In genomic region chr10:114255227-114255626, GRCh38 we compare ENCODE assay signal across 25 cellular contexts. TPM values are rescaled to one million over a fixed set of nuclear protein-coding genes. Genes with fewer than 3 reads are reported as not detected.
DNase-seq lines count a peak whose midpoint lies in the region; ATAC-seq and TF ChIP-seq lines count a peak whose summit lies in the region.
"Had no signal": no experiment of that assay in that cellular context is flagged by ENCODE, and none has a peak within 500 bp of the region (broad histone marks: within the 10 kb centered on the region; RNA-seq: fewer than 3 reads in every experiment).

No MANE protein-coding gene starts in this region.

- POLR2A ChIA-PET in HCT116 (lab: Charles Lee) = no interaction called here

- TF ChIP-seq RAD21 in HCT116 (IDR thresholded peaks at IDR 0.05; ENCODE audit: low read depth) = no peak

- no peaks in the 10 kb centered on the region for H3K79me2 ChIP-seq in HCT116 (ENCODE audit: insufficient read depth, low read length)

- H3K4me1 Mint-ChIP-seq in nephron progenitor cell = peaks cover 79% of the 10 kb centered on the region

- H3K4me1 ChIP-seq in BLaER1 = peaks cover 57% of the 10 kb centered on the region
- no peaks in the 10 kb centered on the region for H3K4me1 ChIP-seq in HCT116 (ENCODE audit: control insufficient read depth in 1 of 2, insufficient read depth in 2 of 2, low read length in 2 of 2)
- H3K4me1 ChIP-seq: A549, BE2C had no signal

- RAD21 ChIA-PET in HCT116 (lab: Charles Lee; ENCODE audit: low non-redundant PET in 1 of 2, low total read pairs in 2 of 2, uncharacterized antibody in 2 of 2, unreplicated experiment in 2 of 2) = no interaction called here

- no peaks in the 10 kb centered on the region for H3K27me3 ChIP-seq in BLaER1
- H3K27me3 ChIP-seq in HCT116 (ENCODE audit: insufficient read depth, low read length) = no peaks in the 10 kb centered on the region
- H3K27me3 ChIP-seq: BE2C had no signal

- peak overlapping the region; percentile 55 for H3K4me2 ChIP-seq in BLaER1
- H3K4me2 ChIP-seq in HCT116 (ENCODE audit: low read length) = no peak overlapping the region
- H3K4me2 ChIP-seq: A549 had no signal

- H3K36me3 Mint-ChIP-seq in nephron progenitor cell (ENCODE audit: low read depth) = peaks cover 26% of the 10 kb centered on the region
- H3K36me3 Mint-ChIP-seq: CD4-positive, CD25-positive, alpha-beta regulatory T cell; CD8-positive, alpha-beta T cell had no signal

- intact Hi-C loops in HCT116 (cut with micrococcal nuclease) = no loop called here

- H3K4me3 Mint-ChIP-seq in nephron progenitor cell = no peak overlapping the region
- H3K4me3 Mint-ChIP-seq: CD4-positive, CD25-positive, alpha-beta regulatory T cell; CD8-positive, alpha-beta T cell had no signal

- H3K9me3 Mint-ChIP-seq in nephron progenitor cell = peaks cover 6% of the 10 kb centered on the region
- H3K9me3 Mint-ChIP-seq: CD4-positive, CD25-positive, alpha-beta regulatory T cell; CD8-positive, alpha-beta T cell had no signal

- H3K27me3 Mint-ChIP-seq in nephron progenitor cell (ENCODE audit: low read depth, poor library complexity) = peaks cover 8% of the 10 kb centered on the region
- H3K27me3 Mint-ChIP-seq: CD4-positive, CD25-positive, alpha-beta regulatory T cell had no signal

- H4K20me1 ChIP-seq in BLaER1 (no peaks in the 10 kb centered on the region), HCT116 (ENCODE audit: insufficient read depth) (no peaks in the 10 kb centered on the region)

- DNase-seq in HCT116 (ENCODE audit: low read depth, low spot score) (no peak), NAMALWA (ENCODE audit: low spot score) (peak; percentile 13), nephron progenitor cell (no peak), HK-2 (ENCODE audit: unreplicated experiment) (no peak), SIG-M5 treated with dmso at 0.1 percent for 504 hours (lab: John Stamatoyannopoulos, UW; ENCODE audit: unreplicated experiment) (no peak), DMS53 treated with DMSO at 0.1 percent for 48 hours (lab: John Stamatoyannopoulos, UW; ENCODE audit: unreplicated experiment) (no peak)
- DNase-seq: 8988T; ACHN; AML-193; BE2C; Caco-2; CD4-positive, CD25-positive, alpha-beta regulatory T cell; CD8-positive, alpha-beta T cell; DMS153; DMS79; EL; GDM1; GM23248; H7; HCEC 1CT had no signal

- H2AFZ ChIP-seq in HCT116 (ENCODE audit: low read depth, low read length, poor library complexity, severe bottlenecking) = no peak overlapping the region
- H2AFZ ChIP-seq: GM23248 had no signal

- BruUV-seq in HCT116 (replicated peaks; lab: Mats Ljungman, UMichigan) = no TSS peak

- TF ChIP-seq CTCF in HCT116 (IDR thresholded peaks at IDR 0.05 in 2 of 3, conservative IDR thresholded peaks at IDR 0.05 in 1 of 3; ENCODE audit: borderline replicate concordance in 1 of 3, insufficient read depth in 1 of 3, low read depth in 2 of 3, low read length in 2 of 3) (no peak), nephron progenitor cell (IDR thresholded peaks at IDR 0.05) (no peak)

- TF ChIP-seq POLR2A in HCT116 (IDR thresholded peaks at IDR 0.05; ENCODE audit: borderline replicate concordance, extremely low read depth, insufficient read depth, insufficient read length) = no peak

- H3K9me3 ChIP-seq in BLaER1 = no peaks in the 10 kb centered on the region
- no peaks in the 10 kb centered on the region for H3K9me3 ChIP-seq in HCT116 (ENCODE audit: control insufficient read depth in 1 of 2, insufficient read depth in 1 of 2, low read depth in 1 of 2, low read length in 2 of 2)
- H3K9me3 ChIP-seq: A549, BE2C had no signal

- CTCF ChIA-PET in HCT116 (lab: Charles Lee) = interaction anchor here (0.6 kb wide), 1 partner anchor 213 kb away, joined by 3 read pairs; no protein-coding TSS in a partner anchor

- ATAC-seq in HCT116 (peak; percentile 46; the same call in 1 of the 2 replicates), HG03039 (IDR thresholded peaks at IDR 0.05; ENCODE audit: unreplicated experiment) (no peak)
- ATAC-seq: A549; CD8-positive, alpha-beta T cell; GM12878 had no signal

- H3K9ac ChIP-seq in BLaER1 (no peak overlapping the region), HCT116 (ENCODE audit: low read length) (no peak overlapping the region)
- H3K9ac ChIP-seq: GM23248 had no signal

- H3K9me2 ChIP-seq in HCT116 (ENCODE audit: insufficient read depth) = no peaks in the 10 kb centered on the region

- H3K27ac ChIP-seq in BLaER1 = peak overlapping the region; percentile 47
- H3K27ac ChIP-seq in HCT116 (ENCODE audit: low read depth, low read length) = no peak overlapping the region
- H3K27ac ChIP-seq: A549, C4-2B, GM23248 had no signal

- peak overlapping the region; percentile 44 for H3K27ac Mint-ChIP-seq in nephron progenitor cell
- H3K27ac Mint-ChIP-seq: CD4-positive, CD25-positive, alpha-beta regulatory T cell; CD8-positive, alpha-beta T cell had no signal

- no peak overlapping the region for H3K4me3 ChIP-seq in BLaER1
- H3K4me3 ChIP-seq in HCT116 (replicated peaks in 1 of 2; ENCODE audit: low read depth in 1 of 2, low read length in 2 of 2) = no peak overlapping the region
- H3K4me3 ChIP-seq: A549, GM12878, GM23248 had no signal

- H3K36me3 ChIP-seq in BLaER1 (no peaks in the 10 kb centered on the region), HCT116 (ENCODE audit: control insufficient read depth in 1 of 2, insufficient read depth in 2 of 2, low read length in 2 of 2) (no peaks in the 10 kb centered on the region)
- H3K36me3 ChIP-seq: BE2C had no signal

TF ChIP-seq in HCT116, 20 proteins besides CTCF, POLR2A, EP300 and RAD21:
- TF ChIP-seq POLR2AphosphoS5 (IDR thresholded peaks at IDR 0.05; ENCODE audit: low read depth, low read length) (no peak), ZBTB33 (IDR thresholded peaks at IDR 0.05; ENCODE audit: extremely low read depth, insufficient replicate concordance, low read length) (no peak), FOSL1 (IDR thresholded peaks at IDR 0.05; ENCODE audit: low read depth) (no peak), ZNF274 (IDR thresholded peaks at IDR 0.05; ENCODE audit: low read depth, low read length) (no peak), REST (IDR thresholded peaks at IDR 0.05; ENCODE audit: low read depth) (no peak), JUND (IDR thresholded peaks at IDR 0.05) (no peak), CBX3 (IDR thresholded peaks at IDR 0.05; ENCODE audit: low read depth) (no peak), CEBPB (IDR thresholded peaks at IDR 0.05; ENCODE audit: low read depth) (no peak), ZFX (IDR thresholded peaks at IDR 0.05) (no peak), TCF7L2 (IDR thresholded peaks at IDR 0.05; ENCODE audit: borderline replicate concordance, extremely low read depth, insufficient read depth, insufficient read length) (no peak), SP1 (IDR thresholded peaks at IDR 0.05; ENCODE audit: low read depth) (no peak), MAX (IDR thresholded peaks at IDR 0.05) (no peak)

RNA-seq across cellular contexts. Expression of gene VWA2, which starts 16.2 kb away (rescaled TPM):
- total RNA-seq in HCT116 (2021; ENCODE audit: unreplicated experiment) = not detected
- polyA plus RNA-seq in HCT116 (2012) = not detected in 2 replicates
- total RNA-seq: CD8-positive, alpha-beta T cell; GM12878; GM23248 had no signal
- polyA plus RNA-seq: A549; CD4-positive, CD25-positive, alpha-beta regulatory T cell; GM23248 had no signal
